Comparison of ENCODE assay signal across 1 cellular context in the genomic region with DNA sequence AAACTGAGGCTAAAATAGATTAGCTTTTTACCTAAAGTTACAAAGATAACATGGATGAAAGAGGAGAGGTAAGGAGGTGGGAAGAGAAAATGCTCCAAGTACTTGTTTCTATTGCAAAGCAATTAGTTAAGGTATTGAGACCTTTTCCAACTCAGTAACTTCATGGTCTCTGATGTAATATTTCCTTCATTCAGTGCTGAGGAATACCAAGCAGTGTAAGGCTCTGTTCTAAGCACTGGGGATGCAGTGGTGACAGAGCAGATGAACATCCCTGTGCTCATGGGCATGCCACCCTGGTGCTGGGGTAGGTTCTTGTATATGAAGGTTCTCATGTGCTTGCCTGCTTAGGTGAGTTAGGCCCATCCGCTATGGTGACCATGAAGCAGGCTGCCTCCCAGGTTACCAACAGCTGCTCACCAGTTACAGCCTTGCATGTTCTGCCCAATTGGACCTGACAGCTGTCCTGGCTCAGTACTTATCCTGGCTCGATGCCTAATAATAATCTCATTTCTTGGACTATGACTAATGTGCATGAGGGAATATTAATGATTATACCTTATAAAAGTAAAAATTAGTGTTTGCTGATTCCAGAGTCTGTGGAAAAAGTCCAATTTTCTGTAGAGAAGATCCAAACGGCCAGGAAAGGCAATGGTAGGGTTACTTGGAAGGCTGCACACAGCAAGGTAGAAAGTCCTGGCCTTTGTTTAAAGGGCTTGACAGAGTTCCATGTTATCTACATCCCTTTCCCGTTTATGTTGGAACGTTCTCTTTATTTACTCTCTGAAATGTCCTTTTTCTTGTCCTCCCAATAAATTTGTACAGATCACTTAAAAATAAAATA.
TF ChIP-seq lines count a peak whose summit lies in the region.

No MANE protein-coding gene starts in this region.

TF ChIP-seq in GM23338, 12 proteins besides CTCF, POLR2A, EP300 and RAD21 (continued from another document):
- TF ChIP-seq, protein P1, sequence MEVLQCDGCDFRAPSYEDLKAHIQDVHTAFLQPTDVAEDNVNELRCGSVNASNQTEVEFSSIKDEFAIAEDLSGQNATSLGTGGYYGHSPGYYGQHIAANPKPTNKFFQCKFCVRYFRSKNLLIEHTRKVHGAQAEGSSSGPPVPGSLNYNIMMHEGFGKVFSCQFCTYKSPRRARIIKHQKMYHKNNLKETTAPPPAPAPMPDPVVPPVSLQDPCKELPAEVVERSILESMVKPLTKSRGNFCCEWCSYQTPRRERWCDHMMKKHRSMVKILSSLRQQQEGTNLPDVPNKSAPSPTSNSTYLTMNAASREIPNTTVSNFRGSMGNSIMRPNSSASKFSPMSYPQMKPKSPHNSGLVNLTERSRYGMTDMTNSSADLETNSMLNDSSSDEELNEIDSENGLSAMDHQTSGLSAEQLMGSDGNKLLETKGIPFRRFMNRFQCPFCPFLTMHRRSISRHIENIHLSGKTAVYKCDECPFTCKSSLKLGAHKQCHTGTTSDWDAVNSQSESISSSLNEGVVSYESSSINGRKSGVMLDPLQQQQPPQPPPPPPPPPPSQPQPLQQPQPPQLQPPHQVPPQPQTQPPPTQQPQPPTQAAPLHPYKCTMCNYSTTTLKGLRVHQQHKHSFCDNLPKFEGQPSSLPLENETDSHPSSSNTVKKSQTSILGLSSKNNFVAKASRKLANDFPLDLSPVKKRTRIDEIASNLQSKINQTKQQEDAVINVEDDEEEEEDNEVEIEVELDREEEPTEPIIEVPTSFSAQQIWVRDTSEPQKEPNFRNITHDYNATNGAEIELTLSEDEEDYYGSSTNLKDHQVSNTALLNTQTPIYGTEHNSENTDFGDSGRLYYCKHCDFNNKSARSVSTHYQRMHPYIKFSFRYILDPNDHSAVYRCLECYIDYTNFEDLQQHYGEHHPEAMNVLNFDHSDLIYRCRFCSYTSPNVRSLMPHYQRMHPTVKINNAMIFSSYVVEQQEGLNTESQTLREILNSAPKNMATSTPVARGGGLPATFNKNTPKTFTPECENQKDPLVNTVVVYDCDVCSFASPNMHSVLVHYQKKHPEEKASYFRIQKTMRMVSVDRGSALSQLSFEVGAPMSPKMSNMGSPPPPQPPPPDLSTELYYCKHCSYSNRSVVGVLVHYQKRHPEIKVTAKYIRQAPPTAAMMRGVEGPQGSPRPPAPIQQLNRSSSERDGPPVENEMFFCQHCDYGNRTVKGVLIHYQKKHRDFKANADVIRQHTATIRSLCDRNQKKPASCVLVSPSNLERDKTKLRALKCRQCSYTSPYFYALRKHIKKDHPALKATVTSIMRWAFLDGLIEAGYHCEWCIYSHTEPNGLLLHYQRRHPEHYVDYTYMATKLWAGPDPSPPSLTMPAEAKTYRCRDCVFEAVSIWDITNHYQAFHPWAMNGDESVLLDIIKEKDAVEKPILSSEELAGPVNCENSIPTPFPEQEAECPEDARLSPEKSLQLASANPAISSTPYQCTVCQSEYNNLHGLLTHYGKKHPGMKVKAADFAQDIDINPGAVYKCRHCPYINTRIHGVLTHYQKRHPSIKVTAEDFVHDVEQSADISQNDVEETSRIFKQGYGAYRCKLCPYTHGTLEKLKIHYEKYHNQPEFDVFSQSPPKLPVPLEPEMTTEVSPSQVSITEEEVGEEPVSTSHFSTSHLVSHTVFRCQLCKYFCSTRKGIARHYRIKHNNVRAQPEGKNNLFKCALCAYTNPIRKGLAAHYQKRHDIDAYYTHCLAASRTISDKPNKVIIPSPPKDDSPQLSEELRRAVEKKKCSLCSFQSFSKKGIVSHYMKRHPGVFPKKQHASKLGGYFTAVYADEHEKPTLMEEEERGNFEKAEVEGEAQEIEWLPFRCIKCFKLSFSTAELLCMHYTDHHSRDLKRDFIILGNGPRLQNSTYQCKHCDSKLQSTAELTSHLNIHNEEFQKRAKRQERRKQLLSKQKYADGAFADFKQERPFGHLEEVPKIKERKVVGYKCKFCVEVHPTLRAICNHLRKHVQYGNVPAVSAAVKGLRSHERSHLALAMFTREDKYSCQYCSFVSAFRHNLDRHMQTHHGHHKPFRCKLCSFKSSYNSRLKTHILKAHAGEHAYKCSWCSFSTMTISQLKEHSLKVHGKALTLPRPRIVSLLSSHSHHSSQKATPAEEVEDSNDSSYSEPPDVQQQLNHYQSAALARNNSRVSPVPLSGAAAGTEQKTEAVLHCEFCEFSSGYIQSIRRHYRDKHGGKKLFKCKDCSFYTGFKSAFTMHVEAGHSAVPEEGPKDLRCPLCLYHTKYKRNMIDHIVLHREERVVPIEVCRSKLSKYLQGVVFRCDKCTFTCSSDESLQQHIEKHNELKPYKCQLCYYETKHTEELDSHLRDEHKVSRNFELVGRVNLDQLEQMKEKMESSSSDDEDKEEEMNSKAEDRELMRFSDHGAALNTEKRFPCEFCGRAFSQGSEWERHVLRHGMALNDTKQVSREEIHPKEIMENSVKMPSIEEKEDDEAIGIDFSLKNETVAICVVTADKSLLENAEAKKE (CRISPR knock-in tag; IDR thresholded peaks at IDR 0.05), result no peak
- no peak for TF ChIP-seq POLR2AphosphoS5 (IDR thresholded peaks at IDR 0.05; ENCODE audit: low read depth)
- TF ChIP-seq, protein P2, sequence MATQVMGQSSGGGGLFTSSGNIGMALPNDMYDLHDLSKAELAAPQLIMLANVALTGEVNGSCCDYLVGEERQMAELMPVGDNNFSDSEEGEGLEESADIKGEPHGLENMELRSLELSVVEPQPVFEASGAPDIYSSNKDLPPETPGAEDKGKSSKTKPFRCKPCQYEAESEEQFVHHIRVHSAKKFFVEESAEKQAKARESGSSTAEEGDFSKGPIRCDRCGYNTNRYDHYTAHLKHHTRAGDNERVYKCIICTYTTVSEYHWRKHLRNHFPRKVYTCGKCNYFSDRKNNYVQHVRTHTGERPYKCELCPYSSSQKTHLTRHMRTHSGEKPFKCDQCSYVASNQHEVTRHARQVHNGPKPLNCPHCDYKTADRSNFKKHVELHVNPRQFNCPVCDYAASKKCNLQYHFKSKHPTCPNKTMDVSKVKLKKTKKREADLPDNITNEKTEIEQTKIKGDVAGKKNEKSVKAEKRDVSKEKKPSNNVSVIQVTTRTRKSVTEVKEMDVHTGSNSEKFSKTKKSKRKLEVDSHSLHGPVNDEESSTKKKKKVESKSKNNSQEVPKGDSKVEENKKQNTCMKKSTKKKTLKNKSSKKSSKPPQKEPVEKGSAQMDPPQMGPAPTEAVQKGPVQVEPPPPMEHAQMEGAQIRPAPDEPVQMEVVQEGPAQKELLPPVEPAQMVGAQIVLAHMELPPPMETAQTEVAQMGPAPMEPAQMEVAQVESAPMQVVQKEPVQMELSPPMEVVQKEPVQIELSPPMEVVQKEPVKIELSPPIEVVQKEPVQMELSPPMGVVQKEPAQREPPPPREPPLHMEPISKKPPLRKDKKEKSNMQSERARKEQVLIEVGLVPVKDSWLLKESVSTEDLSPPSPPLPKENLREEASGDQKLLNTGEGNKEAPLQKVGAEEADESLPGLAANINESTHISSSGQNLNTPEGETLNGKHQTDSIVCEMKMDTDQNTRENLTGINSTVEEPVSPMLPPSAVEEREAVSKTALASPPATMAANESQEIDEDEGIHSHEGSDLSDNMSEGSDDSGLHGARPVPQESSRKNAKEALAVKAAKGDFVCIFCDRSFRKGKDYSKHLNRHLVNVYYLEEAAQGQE (IDR thresholded peaks at IDR 0.05; ENCODE audit: unreplicated experiment), result no peak
- TF ChIP-seq EZH2phosphoT487 (IDR thresholded peaks at IDR 0.05; ENCODE audit: unreplicated experiment), result no peak
- TF ChIP-seq NANOG (IDR thresholded peaks at IDR 0.05; ENCODE audit: borderline replicate concordance), result no peak
- TF ChIP-seq ETS1 (IDR thresholded peaks at IDR 0.05), result no peak
- TF ChIP-seq EZH2 (IDR thresholded peaks at IDR 0.05; ENCODE audit: low read depth, unreplicated experiment), result no peak
- TF ChIP-seq JUNB (IDR thresholded peaks at IDR 0.05; ENCODE audit: unreplicated experiment), result no peak
- no peak for TF ChIP-seq STAT1 (IDR thresholded peaks at IDR 0.05; ENCODE audit: unreplicated experiment)
- no peak for TF ChIP-seq ZNF114 (CRISPR knock-in tag; IDR thresholded peaks at IDR 0.05)
